In the genomic region with DNA sequence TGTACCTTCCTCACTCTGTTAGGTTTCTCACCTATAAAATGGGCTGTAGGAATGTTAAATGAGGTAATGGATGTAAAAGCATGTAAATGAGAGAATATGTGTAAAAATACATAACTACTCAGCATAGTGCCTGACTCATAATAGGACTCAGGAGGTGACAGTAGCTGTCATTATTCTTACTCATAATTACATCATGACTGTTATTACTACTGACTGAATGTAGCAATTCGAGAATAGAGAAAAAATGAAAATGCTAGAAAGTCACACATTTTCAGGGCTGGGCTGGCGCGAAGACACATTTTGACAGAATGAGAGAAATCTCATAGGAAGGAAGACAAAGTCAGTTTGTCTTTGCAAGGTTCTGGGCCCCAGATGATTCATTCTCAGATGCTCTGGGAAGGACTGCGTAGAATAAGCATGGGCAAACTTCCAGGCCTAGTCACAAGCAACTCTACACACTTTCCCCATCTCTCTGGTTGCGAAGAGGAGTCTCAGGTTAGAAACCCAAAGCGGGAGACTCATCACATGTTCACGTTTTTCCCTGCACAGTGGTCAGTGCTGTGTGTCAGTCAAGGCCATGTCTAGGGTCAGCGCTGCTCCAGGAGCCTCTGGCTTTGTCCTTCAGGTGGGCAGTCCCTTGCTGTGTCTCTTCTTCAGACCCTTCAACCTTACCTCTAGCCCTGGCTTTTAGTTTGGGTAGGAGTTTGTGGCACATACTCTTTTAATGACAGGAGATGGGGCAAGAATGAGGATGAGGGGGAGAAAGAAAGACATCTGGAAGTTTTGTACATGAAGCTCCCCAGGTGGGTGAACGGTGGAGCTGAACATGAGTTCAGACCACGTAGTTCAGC, we compare ENCODE assay signal across 8 cellular contexts. TPM values are rescaled to one million over a fixed set of nuclear protein-coding genes. Genes with fewer than 3 reads are reported as not detected.
DNase-seq lines count a peak whose midpoint lies in the region; ATAC-seq and TF ChIP-seq lines count a peak whose summit lies in the region.

No MANE protein-coding gene starts in this region.

- peak overlapping the region; percentile 35 for H3K9ac ChIP-seq in skeletal muscle satellite cell (ENCODE audit: low read depth, low read length)

- no peak overlapping the region for H3K4me3 ChIP-seq in epithelial cell of esophagus (ENCODE audit: low read length)
- no peak overlapping the region for H3K4me3 ChIP-seq in skeletal muscle satellite cell (ENCODE audit: low read length)

- peaks cover 55% of the 10 kb centered on the region for H3K4me1 ChIP-seq in skeletal muscle satellite cell (ENCODE audit: control insufficient read depth, insufficient read depth, low read length)

- H3K27me3 ChIP-seq in skeletal muscle satellite cell (ENCODE audit: control insufficient read depth, insufficient read depth, low read length), result no peaks in the 10 kb centered on the region

- H3K4me2 ChIP-seq in skeletal muscle satellite cell (ENCODE audit: low read length), result peak overlapping the region; percentile 47

- DNase-seq in COLO829 (ENCODE audit: low spot score) (peak; percentile 84), LoVo (ENCODE audit: low spot score) (peak; percentile 70), epithelial cell of esophagus (ENCODE audit: low read depth) (peak; percentile 87), KG1 (lab: John Stamatoyannopoulos, UW) (no peak), NOMO-1 treated with dmso at 0.1 percent for 144 hours (lab: John Stamatoyannopoulos, UW; ENCODE audit: unreplicated experiment) (no peak)

- H3K36me3 ChIP-seq in skeletal muscle satellite cell (ENCODE audit: insufficient read depth, low read length), result no peaks in the 10 kb centered on the region

- H3K9me3 ChIP-seq in skeletal muscle satellite cell (replicated peaks; ENCODE audit: low read length), result no peaks in the 10 kb centered on the region

- ATAC-seq in GM21447 (IDR thresholded peaks at IDR 0.05; ENCODE audit: unreplicated experiment) (peak; percentile 82), HG03521 (IDR thresholded peaks at IDR 0.05; ENCODE audit: unreplicated experiment) (no peak)

- no peak for TF ChIP-seq CTCF in epithelial cell of esophagus (IDR thresholded peaks at IDR 0.05; ENCODE audit: insufficient read depth, low read depth, low read length, missing control alignments)

RNA-seq across cellular contexts. Expression of a gene that starts 8.4 kb away (rescaled TPM):
- total RNA-seq in skeletal muscle satellite cell (2012; rRNA removed), result 11.4 and 12.7 TPM in 2 replicates

RNA-seq across cellular contexts. Expression of a gene that starts 52.2 kb away (rescaled TPM):
- not detected in 2 replicates for total RNA-seq in skeletal muscle satellite cell (2012; rRNA removed)

Comparison
In these comparisons a context has a peak if more than half of its experiments do, and no peak if none do; other contexts are left out.
1. DNase-seq: peak in COLO829 (single experiment), LoVo (single experiment) and epithelial cell of esophagus (single experiment); none in KG1 (single experiment) and NOMO-1 treated with dmso at 0.1 percent for 144 hours (single experiment).